In genomic region chr9:27528886-27529315, GRCh38 we compare ENCODE assay signal across 8 cellular contexts. TPM values are rescaled to one million over a fixed set of nuclear protein-coding genes. Genes with fewer than 3 reads are reported as not detected.
DNase-seq lines count a peak whose midpoint lies in the region; ATAC-seq and TF ChIP-seq lines count a peak whose summit lies in the region.

No MANE protein-coding gene starts in this region.

- WGBS in hepatocyte (ENCODE audit: low lambda C conversion rate, missing lambda C conversion rate) = 1% methylated on average over 25 of the region's 25 CpGs

- peak overlapping the region; percentile 75 for H3K4me2 ChIP-seq in hepatocyte

- DNase-seq in SK-N-MC (ENCODE audit: low read depth, low spot score) = no peak
- DNase-seq in ascending aorta (ENCODE audit: low spot score in 2 of 2) = peak in 1 of 2 donors; percentile 80
- DNase-seq in hepatocyte (ENCODE audit: low spot score) = peak; percentile 83
- peak; percentile 71 for DNase-seq in sciatic nerve (ENCODE audit: low spot score)
- no peak for DNase-seq in A172 (ENCODE audit: low spot score)
- DNase-seq in NCI-H524 (lab: John Stamatoyannopoulos, UW) = no peak

- peaks cover 41% of the 10 kb centered on the region for H3K79me2 ChIP-seq in hepatocyte

- H2AFZ ChIP-seq in hepatocyte = peak overlapping the region; percentile 76

- peak overlapping the region; percentile 60 for H3K9ac ChIP-seq in SK-N-MC (ENCODE audit: insufficient read length)

- H4K20me1 ChIP-seq in hepatocyte (ENCODE audit: insufficient read depth, poor library complexity, severe bottlenecking) = no peaks in the 10 kb centered on the region

- H3K27ac ChIP-seq in SK-N-MC (no peak overlapping the region), ascending aorta (peak overlapping the region; percentile 88 to 95), hepatocyte (peak overlapping the region; percentile 97)

- H3K36me3 ChIP-seq in SK-N-MC (ENCODE audit: insufficient read depth, low read length) = no peaks in the 10 kb centered on the region
- no peaks in the 10 kb centered on the region for H3K36me3 ChIP-seq in ascending aorta
- H3K36me3 ChIP-seq in hepatocyte (replicated peaks; ENCODE audit: insufficient read depth, low read depth) = no peaks in the 10 kb centered on the region

- H3K4me1 ChIP-seq in ascending aorta (peaks cover 3 to 26% of the 10 kb centered on the region in 2 donors), hepatocyte (ENCODE audit: insufficient read depth) (peaks cover 14% of the 10 kb centered on the region)

- H3K9me3 ChIP-seq in SK-N-MC (ENCODE audit: low read depth, low read length) (no peaks in the 10 kb centered on the region), ascending aorta (no peaks in the 10 kb centered on the region), hepatocyte (ENCODE audit: low read depth) (no peaks in the 10 kb centered on the region)

- peak in 1 of 3 experiments; percentile 22 for TF ChIP-seq CTCF in ascending aorta (IDR thresholded peaks at IDR 0.05)
- peak; percentile 7 for TF ChIP-seq CTCF in hepatocyte (IDR thresholded peaks at IDR 0.05; ENCODE audit: poor library complexity)

- intact Hi-C loops in ascending aorta (cut with DNase I) = loop anchor here (1.0 to 10.0 kb wide), 9 partner anchors 11 to 572 kb away; partner anchors contain the start of genes C9orf72 and IFT74
- intact Hi-C loops in sciatic nerve (cut with DNase I) = no loop called here

- no peaks in the 10 kb centered on the region for H3K27me3 ChIP-seq in ascending aorta
- H3K27me3 ChIP-seq in hepatocyte = no peaks in the 10 kb centered on the region

- ATAC-seq in GM18517 (IDR thresholded peaks at IDR 0.05; ENCODE audit: unreplicated experiment) = peak; percentile 23
- peak; percentile 47 for ATAC-seq in HG02852 (IDR thresholded peaks at IDR 0.05; ENCODE audit: unreplicated experiment)
- peak; percentile 69 for ATAC-seq in sciatic nerve

- H3K4me3 ChIP-seq in SK-N-MC (peak overlapping the region; percentile 88), ascending aorta (peak overlapping the region; percentile 84 to 88), hepatocyte (peak overlapping the region; percentile 72)

- H3K9me2 ChIP-seq in hepatocyte (replicated peaks; ENCODE audit: insufficient read depth) = no peaks in the 10 kb centered on the region

RNA-seq across cellular contexts. Expression of gene MOB3B, which starts 0.7 kb away (rescaled TPM):
- 2.4 TPM for total RNA-seq in ascending aorta
- 13.3 and 14.1 TPM in 2 replicates for total RNA-seq in hepatocyte
- polyA plus RNA-seq in hepatocyte = 8.5 and 13.5 TPM in 2 replicates
- 14.9 TPM for total RNA-seq in sciatic nerve
- 0.02 TPM in 1 of 2 replicates, not detected in the other for total RNA-seq in A172 (2014; rRNA removed; shearing (Covaris generic))

RNA-seq across cellular contexts. Expression of gene IFNK, which starts 4.8 kb away (rescaled TPM):
- not detected for total RNA-seq in ascending aorta
- not detected in 2 replicates for total RNA-seq in hepatocyte
- polyA plus RNA-seq in hepatocyte = 0.36 TPM in 1 of 2 replicates, not detected in the other
- not detected for total RNA-seq in sciatic nerve
- not detected in 2 replicates for total RNA-seq in A172 (2014; rRNA removed; shearing (Covaris generic))

RNA-seq across cellular contexts. Expression of gene C9orf72, which starts 44.4 kb away (rescaled TPM):
- 17.1 TPM for total RNA-seq in ascending aorta
- total RNA-seq in hepatocyte = 30.3 and 32.7 TPM in 2 replicates
- 9.3 and 12.4 TPM in 2 replicates for polyA plus RNA-seq in hepatocyte
- 23.2 TPM for total RNA-seq in sciatic nerve
- total RNA-seq in A172 (2014; rRNA removed; shearing (Covaris generic)) = 7.5 and 8.1 TPM in 2 replicates

Comparison
In these comparisons a context has a peak if more than half of its experiments do, and no peak if none do; other contexts are left out.
1. DNase-seq: peak in hepatocyte (single experiment) and sciatic nerve (single experiment); none in SK-N-MC (single experiment), A172 (single experiment) and NCI-H524 (0 of 2).
2. Peak in every context shown above with its lines, with median percentiles within 50 percentile points of each other: ATAC-seq and H3K4me3 ChIP-seq.